Comparison of ENCODE assay signal across 16 cellular contexts in the genomic region with DNA sequence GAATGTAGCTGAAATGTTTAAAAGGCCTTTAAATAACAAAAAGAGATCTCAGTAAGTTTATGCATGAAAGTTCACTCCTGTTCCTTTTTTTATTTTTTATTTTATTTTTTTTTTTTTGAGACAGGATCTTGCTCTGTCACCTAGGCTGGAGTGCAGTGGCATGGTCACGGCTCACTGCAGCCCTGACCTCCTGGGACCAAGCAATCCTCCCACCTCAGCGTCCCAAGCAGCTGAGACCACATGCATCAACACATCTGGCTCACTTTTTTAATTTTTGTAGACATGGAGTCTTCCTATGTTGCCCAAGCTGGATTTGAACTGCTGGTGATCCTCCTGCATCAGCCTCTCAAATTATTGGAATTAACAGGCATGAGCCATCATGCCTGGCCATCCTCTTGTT.
DNase-seq lines count a peak whose midpoint lies in the region; ATAC-seq and TF ChIP-seq lines count a peak whose summit lies in the region.
"Had no signal": no experiment of that assay in that cellular context is flagged by ENCODE, and none has a peak within 500 bp of the region (broad histone marks: within the 10 kb centered on the region; RNA-seq: fewer than 3 reads in every experiment).

No MANE protein-coding gene starts in this region.

- no peak overlapping the region for H2BK12ac ChIP-seq in trophoblast cell (ENCODE audit: low read length)

- no peaks in the 10 kb centered on the region for H3K36me3 Mint-ChIP-seq in progenitor cell of endocrine pancreas (ENCODE audit: insufficient read depth)

- H3K9me3 Mint-ChIP-seq in progenitor cell of endocrine pancreas (ENCODE audit: low read depth): no peaks in the 10 kb centered on the region
- H3K9me3 Mint-ChIP-seq: CD4-positive, alpha-beta T cell; H9 had no signal

- H3K4me1 ChIP-seq in trophoblast cell (ENCODE audit: control insufficient read depth in 1 of 2, insufficient read depth in 2 of 2, low read length in 2 of 2): no peaks in the 10 kb centered on the region

- no peaks in the 10 kb centered on the region for H3K79me1 ChIP-seq in trophoblast cell (ENCODE audit: low read length)

- H3K4me3 ChIP-seq in trophoblast cell (ENCODE audit: low read depth, low read length): no peak overlapping the region

- no peaks in the 10 kb centered on the region for H3K36me3 ChIP-seq in trophoblast cell (ENCODE audit: control insufficient read depth in 1 of 2, insufficient read depth in 2 of 2, low read length in 2 of 2)

- DNase-seq in left kidney (ENCODE audit: low read depth, low spot score) (peak; percentile 17), progenitor cell of endocrine pancreas (ENCODE audit: low spot score, unreplicated experiment) (no peak), trophoblast cell (no peak), superior temporal gyrus (ENCODE audit: extremely low spot score) (no peak)
- no peak for DNase-seq in activated CD4-positive, alpha-beta T cell treated with anti-CD3 and anti-CD28 coated beads, Interleukin-2, amount 50 U/mL, for 48 hours
- DNase-seq: CD4-positive, alpha-beta T cell; DMS153; DMS79; GDM1; H9 had no signal

- no peak overlapping the region for H2AK5ac ChIP-seq in trophoblast cell (ENCODE audit: low read length)

- no peaks in the 10 kb centered on the region for H3K27me3 Mint-ChIP-seq in progenitor cell of endocrine pancreas
- H3K27me3 Mint-ChIP-seq: B cell; CD4-positive, alpha-beta T cell had no signal

- H3K79me2 ChIP-seq in trophoblast cell (ENCODE audit: control insufficient read depth, insufficient read depth, low read length, poor library complexity): no peaks in the 10 kb centered on the region

- no peak overlapping the region for H2BK5ac ChIP-seq in trophoblast cell (ENCODE audit: low read depth, low read length, poor library complexity)

- no peak overlapping the region for H3K27ac ChIP-seq in trophoblast cell (ENCODE audit: low read depth, low read length)
- H3K27ac ChIP-seq: C4-2B, HL-60, KMS-11 had no signal

- H3K18ac ChIP-seq in trophoblast cell (ENCODE audit: low read length): no peak overlapping the region

- H3K23ac ChIP-seq in trophoblast cell (ENCODE audit: low read length): no peak overlapping the region

- no peak overlapping the region for H4K8ac ChIP-seq in trophoblast cell (ENCODE audit: low read depth, low read length)

- no peak overlapping the region for H3K4me3 Mint-ChIP-seq in progenitor cell of endocrine pancreas (ENCODE audit: low read depth)
- H3K4me3 Mint-ChIP-seq: B cell; CD4-positive, alpha-beta T cell; H9 had no signal

- H3K14ac ChIP-seq in trophoblast cell (ENCODE audit: low read length): no peak overlapping the region

- no peaks in the 10 kb centered on the region for H3K27me3 ChIP-seq in trophoblast cell (ENCODE audit: insufficient read depth, low read length)

- H3K4ac ChIP-seq in trophoblast cell (ENCODE audit: low read depth, low read length): no peak overlapping the region

- H4K12ac ChIP-seq in trophoblast cell (ENCODE audit: low read depth, low read length): no peak overlapping the region

- H4K91ac ChIP-seq in trophoblast cell (ENCODE audit: low read depth, low read length): no peak overlapping the region

- no peak overlapping the region for H2AFZ ChIP-seq in trophoblast cell (ENCODE audit: insufficient read depth, low read length, poor library complexity)

- peak overlapping the region; percentile 5 for H3K27ac Mint-ChIP-seq in progenitor cell of endocrine pancreas
- H3K27ac Mint-ChIP-seq: B cell; CD4-positive, alpha-beta T cell; H9 had no signal

- no peak overlapping the region for H3K9ac ChIP-seq in trophoblast cell (ENCODE audit: low read length)
- H3K9ac ChIP-seq: KMS-11 had no signal

- no peak for TF ChIP-seq CTCF in progenitor cell of endocrine pancreas (IDR thresholded peaks at IDR 0.05; ENCODE audit: unreplicated experiment)

- ATAC-seq in GM18511 (IDR thresholded peaks at IDR 0.05; ENCODE audit: unreplicated experiment): peak; percentile 79
- ATAC-seq in HG02759 (IDR thresholded peaks at IDR 0.05; ENCODE audit: unreplicated experiment): peak; percentile 43

- WGBS in trophoblast cell (ENCODE audit: extremely low coverage, insufficient coverage, insufficient read length): no CpG with 5 or more reads among the region's 2 CpGs

- no peaks in the 10 kb centered on the region for H3K9me3 ChIP-seq in trophoblast cell (ENCODE audit: insufficient read depth, low read depth, low read length)

- H3K4me2 ChIP-seq in trophoblast cell (ENCODE audit: low read length): no peak overlapping the region
- H3K4me2 ChIP-seq: KMS-11 had no signal

- peaks cover 10% of the 10 kb centered on the region for H3K4me1 Mint-ChIP-seq in progenitor cell of endocrine pancreas (ENCODE audit: low read depth)
- H3K4me1 Mint-ChIP-seq: H9 had no signal

- no peak overlapping the region for H2BK120ac ChIP-seq in trophoblast cell (ENCODE audit: insufficient read depth, low read length, poor library complexity)
